In the genomic region with DNA sequence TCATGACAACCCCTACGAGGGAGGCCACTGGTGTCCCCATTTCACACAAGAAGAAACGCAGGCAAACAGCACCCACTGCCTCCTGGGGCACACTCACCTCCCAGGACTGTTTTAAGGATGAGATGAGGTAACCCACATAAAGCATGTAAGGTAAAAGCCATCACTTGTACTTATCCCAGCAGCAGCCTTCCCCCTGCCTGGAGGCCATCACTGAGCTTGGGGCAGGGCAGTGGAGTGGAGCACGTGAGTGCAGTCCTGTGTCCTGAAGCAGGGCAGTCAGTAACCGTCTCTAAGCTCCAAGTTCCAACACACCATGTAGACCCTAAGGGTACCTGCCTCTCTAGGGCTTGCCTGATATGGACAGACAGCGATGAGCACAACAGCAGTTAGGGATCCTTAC, we compare ENCODE assay signal across 1 cellular context.
TF ChIP-seq lines count a peak whose summit lies in the region.

No MANE protein-coding gene starts in this region.

TF ChIP-seq in HepG2, 621 proteins besides CTCF, POLR2A, EP300 and RAD21:
- no peak for TF ChIP-seq ELF3 (CRISPR knock-in tag; IDR thresholded peaks at IDR 0.05)
- TF ChIP-seq, protein P1, sequence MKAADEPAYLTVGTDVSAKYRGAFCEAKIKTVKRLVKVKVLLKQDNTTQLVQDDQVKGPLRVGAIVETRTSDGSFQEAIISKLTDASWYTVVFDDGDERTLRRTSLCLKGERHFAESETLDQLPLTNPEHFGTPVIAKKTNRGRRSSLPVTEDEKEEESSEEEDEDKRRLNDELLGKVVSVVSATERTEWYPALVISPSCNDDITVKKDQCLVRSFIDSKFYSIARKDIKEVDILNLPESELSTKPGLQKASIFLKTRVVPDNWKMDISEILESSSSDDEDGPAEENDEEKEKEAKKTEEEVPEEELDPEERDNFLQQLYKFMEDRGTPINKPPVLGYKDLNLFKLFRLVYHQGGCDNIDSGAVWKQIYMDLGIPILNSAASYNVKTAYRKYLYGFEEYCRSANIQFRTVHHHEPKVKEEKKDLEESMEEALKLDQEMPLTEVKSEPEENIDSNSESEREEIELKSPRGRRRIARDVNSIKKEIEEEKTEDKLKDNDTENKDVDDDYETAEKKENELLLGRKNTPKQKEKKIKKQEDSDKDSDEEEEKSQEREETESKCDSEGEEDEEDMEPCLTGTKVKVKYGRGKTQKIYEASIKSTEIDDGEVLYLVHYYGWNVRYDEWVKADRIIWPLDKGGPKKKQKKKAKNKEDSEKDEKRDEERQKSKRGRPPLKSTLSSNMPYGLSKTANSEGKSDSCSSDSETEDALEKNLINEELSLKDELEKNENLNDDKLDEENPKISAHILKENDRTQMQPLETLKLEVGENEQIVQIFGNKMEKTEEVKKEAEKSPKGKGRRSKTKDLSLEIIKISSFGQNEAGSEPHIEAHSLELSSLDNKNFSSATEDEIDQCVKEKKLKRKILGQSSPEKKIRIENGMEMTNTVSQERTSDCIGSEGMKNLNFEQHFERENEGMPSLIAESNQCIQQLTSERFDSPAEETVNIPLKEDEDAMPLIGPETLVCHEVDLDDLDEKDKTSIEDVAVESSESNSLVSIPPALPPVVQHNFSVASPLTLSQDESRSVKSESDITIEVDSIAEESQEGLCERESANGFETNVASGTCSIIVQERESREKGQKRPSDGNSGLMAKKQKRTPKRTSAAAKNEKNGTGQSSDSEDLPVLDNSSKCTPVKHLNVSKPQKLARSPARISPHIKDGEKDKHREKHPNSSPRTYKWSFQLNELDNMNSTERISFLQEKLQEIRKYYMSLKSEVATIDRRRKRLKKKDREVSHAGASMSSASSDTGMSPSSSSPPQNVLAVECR (CRISPR knock-in tag; IDR thresholded peaks at IDR 0.05; ENCODE audit: borderline replicate concordance) = no peak
- TF ChIP-seq ZNF343 (CRISPR knock-in tag; IDR thresholded peaks at IDR 0.05) = no peak
- TF ChIP-seq ZNF329 (CRISPR knock-in tag; IDR thresholded peaks at IDR 0.05; ENCODE audit: low read depth) = no peak
- no peak for TF ChIP-seq ZNF616 (CRISPR knock-in tag; IDR thresholded peaks at IDR 0.05; ENCODE audit: low read depth)
TF ChIP-seq in HepG2: peak in this region for 0.
